In genomic region chr5:65103674-65104035, GRCh38 we compare ENCODE assay signal across 9 cellular contexts.
DNase-seq lines count a peak whose midpoint lies in the region; ATAC-seq and TF ChIP-seq lines count a peak whose summit lies in the region.
"Had no signal": no experiment of that assay in that cellular context is flagged by ENCODE, and none has a peak within 500 bp of the region (broad histone marks: within the 10 kb centered on the region; RNA-seq: fewer than 3 reads in every experiment).

No MANE protein-coding gene starts in this region.

- H3K4me1 Mint-ChIP-seq in MCF 10A (ENCODE audit: insufficient read depth, unreplicated experiment) (peaks cover 7% of the 10 kb centered on the region), type B pancreatic cell (ENCODE audit: unreplicated experiment) (no peaks in the 10 kb centered on the region)

- H3K9me3 ChIP-seq in breast epithelium (no peaks in the 10 kb centered on the region), adipocyte (ENCODE audit: control insufficient read depth, low read length) (no peaks in the 10 kb centered on the region), lower lobe of right lung (no peaks in the 10 kb centered on the region)

- intact Hi-C loops in breast epithelium (cut with DNase I; ENCODE audit: low total_unique reads) (no loop called here), MCF 10A (cut with micrococcal nuclease) (loop anchor here (5.0 to 10.0 kb wide), 2 partner anchors 149 to 291 kb away; no protein-coding TSS in a partner anchor), lower lobe of right lung (cut with DNase I) (no loop called here)

- H3K36me3 Mint-ChIP-seq in MCF 10A (ENCODE audit: insufficient read depth, unreplicated experiment): no peaks in the 10 kb centered on the region
- H3K36me3 Mint-ChIP-seq in type B pancreatic cell: no peaks in the 10 kb centered on the region

- no peak for DNase-seq in breast epithelium (ENCODE audit: low spot score in 2 of 2)
- DNase-seq in MCF 10A (ENCODE audit: unreplicated experiment): no peak
- DNase-seq in adipocyte (ENCODE audit: low read depth): no peak
- DNase-seq in lower lobe of right lung: no peak
- no peak for DNase-seq in type B pancreatic cell (ENCODE audit: extremely low spot score, unreplicated experiment)
- DNase-seq in NCI-H1694 treated with DMSO at 0.1 percent for 48 hours (lab: John Stamatoyannopoulos, UW): no peak
- no peak for DNase-seq in NCI-H2081 treated with DMSO at 0.1 percent for 48 hours (lab: John Stamatoyannopoulos, UW)
- DNase-seq: NCI-H226 had no signal

- H3K9ac ChIP-seq in adipocyte (ENCODE audit: low read length): peak overlapping the region; percentile 87

- no peak for TF ChIP-seq POLR2A in breast epithelium (IDR thresholded peaks at IDR 0.05)

- H3K27ac Mint-ChIP-seq in MCF 10A (ENCODE audit: low read depth, unreplicated experiment) (no peak overlapping the region), type B pancreatic cell (peak overlapping the region; percentile 34)

- H3K27me3 ChIP-seq in breast epithelium (no peaks in the 10 kb centered on the region), adipocyte (replicated peaks; ENCODE audit: control insufficient read depth, insufficient read depth, low read length) (no peaks in the 10 kb centered on the region), lower lobe of right lung (ENCODE audit: low read depth) (no peaks in the 10 kb centered on the region)

- H3K4me1 ChIP-seq in breast epithelium: no peaks in the 10 kb centered on the region
- peaks cover 19% of the 10 kb centered on the region for H3K4me1 ChIP-seq in adipocyte (ENCODE audit: control insufficient read depth, insufficient read depth, low read length)
- H3K4me1 ChIP-seq in lower lobe of right lung: peaks cover 12% of the 10 kb centered on the region

- POLR2A ChIA-PET in MCF 10A (lab: Yijun Ruan, JAX): interaction anchor here (0.6 kb wide), 1 partner anchor 85 kb away, joined by 3 read pairs; no protein-coding TSS in a partner anchor

- ATAC-seq in lower lobe of right lung (peak in 1 of 2 donors; percentile 20), HG03521 (IDR thresholded peaks at IDR 0.05; ENCODE audit: unreplicated experiment) (no peak)

- TF ChIP-seq CTCF in breast epithelium (IDR thresholded peaks at IDR 0.05) (no peak), MCF 10A (IDR thresholded peaks at IDR 0.05; ENCODE audit: unreplicated experiment) (no peak), lower lobe of right lung (IDR thresholded peaks at IDR 0.05) (no peak), type B pancreatic cell (conservative IDR thresholded peaks at IDR 0.05) (no peak)

- H3K27me3 Mint-ChIP-seq in MCF 10A (ENCODE audit: insufficient read depth, unreplicated experiment) (no peaks in the 10 kb centered on the region), type B pancreatic cell (no peaks in the 10 kb centered on the region)

- H3K4me3 ChIP-seq in breast epithelium (peak overlapping the region; percentile 64 to 83 (median 73)), adipocyte (ENCODE audit: low read length) (peak overlapping the region; percentile 81), lower lobe of right lung (peak overlapping the region; percentile 67)

- BruUV-seq in MCF 10A (replicated peaks; lab: Mats Ljungman, UMichigan): no TSS peak

- H3K4me3 Mint-ChIP-seq in MCF 10A (ENCODE audit: unreplicated experiment) (no peak overlapping the region), type B pancreatic cell (peak overlapping the region; percentile 30)

- CTCF ChIA-PET in MCF 10A (lab: Yijun Ruan, JAX): interaction anchor here (0.6 to 1.8 kb wide), 7 partner anchors 22 to 1118 kb away, joined by 3 to 10 read pairs (median 3); no protein-coding TSS in a partner anchor

- H3K9me3 Mint-ChIP-seq in MCF 10A (ENCODE audit: unreplicated experiment) (no peaks in the 10 kb centered on the region), type B pancreatic cell (peaks cover 4% of the 10 kb centered on the region)

- H3K27ac ChIP-seq in breast epithelium (peak overlapping the region in 1 of 2 donors; percentile 90), lower lobe of right lung (peak overlapping the region; percentile 90)

- no peaks in the 10 kb centered on the region for H3K36me3 ChIP-seq in breast epithelium
- H3K36me3 ChIP-seq in adipocyte (ENCODE audit: control insufficient read depth, insufficient read depth, low read length, severe bottlenecking): no peaks in the 10 kb centered on the region
- H3K36me3 ChIP-seq in lower lobe of right lung: no peaks in the 10 kb centered on the region
